1 cellular context compared by ENCODE assay signal in the genomic region with DNA sequence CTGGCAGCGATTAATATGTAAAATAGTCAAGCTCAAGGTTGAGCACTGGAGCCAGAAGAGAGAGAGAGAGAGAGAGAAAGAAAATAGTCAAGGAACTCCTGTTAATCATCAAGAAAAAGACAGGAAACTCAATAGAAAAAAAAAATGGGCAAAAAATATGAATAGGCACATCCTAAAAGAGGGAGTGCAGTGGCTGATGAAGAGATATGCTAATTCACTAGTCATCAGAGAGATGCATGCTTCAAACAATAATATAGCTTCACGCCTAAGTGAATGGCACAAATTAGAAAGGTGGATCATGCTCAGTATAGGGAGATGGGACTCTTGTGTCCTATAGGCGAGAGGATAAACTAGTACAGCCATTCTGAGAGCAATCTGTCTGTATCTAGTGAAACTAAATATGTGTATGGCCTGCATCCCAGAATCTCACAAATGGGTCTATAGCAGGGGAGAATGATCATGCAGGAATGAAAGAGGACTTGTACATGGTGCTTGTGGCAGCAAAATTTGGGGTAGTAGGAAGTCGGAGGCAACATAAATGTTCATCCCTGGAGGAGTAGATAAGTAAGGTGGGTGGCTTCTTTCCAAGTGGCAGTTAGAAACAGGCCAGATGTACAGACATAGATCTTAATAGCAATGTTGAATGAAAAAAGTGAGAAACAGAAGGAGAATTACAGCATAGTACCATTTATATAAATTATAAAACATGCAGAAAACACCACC.
TF ChIP-seq lines count a peak whose summit lies in the region.

No MANE protein-coding gene starts in this region.

TF ChIP-seq in K562, 482 proteins besides CTCF, POLR2A, EP300 and RAD21 (continued from another document):
- TF ChIP-seq, protein P1, sequence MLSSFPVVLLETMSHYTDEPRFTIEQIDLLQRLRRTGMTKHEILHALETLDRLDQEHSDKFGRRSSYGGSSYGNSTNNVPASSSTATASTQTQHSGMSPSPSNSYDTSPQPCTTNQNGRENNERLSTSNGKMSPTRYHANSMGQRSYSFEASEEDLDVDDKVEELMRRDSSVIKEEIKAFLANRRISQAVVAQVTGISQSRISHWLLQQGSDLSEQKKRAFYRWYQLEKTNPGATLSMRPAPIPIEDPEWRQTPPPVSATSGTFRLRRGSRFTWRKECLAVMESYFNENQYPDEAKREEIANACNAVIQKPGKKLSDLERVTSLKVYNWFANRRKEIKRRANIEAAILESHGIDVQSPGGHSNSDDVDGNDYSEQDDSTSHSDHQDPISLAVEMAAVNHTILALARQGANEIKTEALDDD (IDR thresholded peaks at IDR 0.05), result 0 out of 2 replicates have a peak, but pooled peaks have one; percentile 22
- TF ChIP-seq CHCHD3 (CRISPR knock-in tag; IDR thresholded peaks at IDR 0.05) (peak; percentile 34; the same call in 1 of the 2 replicates), NR2C1 (IDR thresholded peaks at IDR 0.05) (no peak), NR2C1 (tag; IDR thresholded peaks at IDR 0.05) (no peak), CREBBP (IDR thresholded peaks at IDR 0.05; ENCODE audit: low read depth, low read length) (no peak), ZNF146 (CRISPR knock-in tag; IDR thresholded peaks at IDR 0.05; ENCODE audit: unreplicated experiment) (no peak), ATF7 (IDR thresholded peaks at IDR 0.05) (peak; percentile 43; the same call in 1 of the 2 replicates), ZBTB1 (CRISPR knock-in tag; IDR thresholded peaks at IDR 0.05; ENCODE audit: borderline replicate concordance, low read depth) (no peak), ZC3H11A (IDR thresholded peaks at IDR 0.05; ENCODE audit: low read depth, low read length) (no peak), NR1H2 (CRISPR knock-in tag; IDR thresholded peaks at IDR 0.05) (no peak), HDAC2 (IDR thresholded peaks at IDR 0.05) (peak; percentile 64; the same call in 1 of the 2 replicates), ILF3 (IDR thresholded peaks at IDR 0.05; ENCODE audit: borderline replicate concordance) (no peak), ZNF121 (CRISPR knock-in tag; conservative IDR thresholded peaks at IDR 0.05) (no peak), NCOR1 (IDR thresholded peaks at IDR 0.05) (peak; percentile 87), U2AF1 (optimal IDR thresholded peaks at IDR 0.05; ENCODE audit: low read depth, low read length) (no peak), HDAC3 (IDR thresholded peaks at IDR 0.05; ENCODE audit: borderline replicate concordance, partially characterized antibody) (peak; percentile 20), SRSF3 (IDR thresholded peaks at IDR 0.05; ENCODE audit: insufficient read depth, low read length) (no peak), ZBED1 (IDR thresholded peaks at IDR 0.05) (no peak), ZNF311 (CRISPR knock-in tag; IDR thresholded peaks at IDR 0.05) (no peak), ATF1 (CRISPR knock-in tag; IDR thresholded peaks at IDR 0.05) (no peak), ATF1 (tag; IDR thresholded peaks at IDR 0.05) (no peak)
- TF ChIP-seq, protein P2, sequence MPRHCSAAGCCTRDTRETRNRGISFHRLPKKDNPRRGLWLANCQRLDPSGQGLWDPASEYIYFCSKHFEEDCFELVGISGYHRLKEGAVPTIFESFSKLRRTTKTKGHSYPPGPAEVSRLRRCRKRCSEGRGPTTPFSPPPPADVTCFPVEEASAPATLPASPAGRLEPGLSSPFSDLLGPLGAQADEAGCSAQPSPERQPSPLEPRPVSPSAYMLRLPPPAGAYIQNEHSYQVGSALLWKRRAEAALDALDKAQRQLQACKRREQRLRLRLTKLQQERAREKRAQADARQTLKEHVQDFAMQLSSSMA (CRISPR knock-in tag; IDR thresholded peaks at IDR 0.05), result no peak
